In genomic region chr13:49635599-49636433, GRCh38 we compare ENCODE assay signal across 7 cellular contexts. TPM values are rescaled to one million over a fixed set of nuclear protein-coding genes. Genes with fewer than 3 reads are reported as not detected.
DNase-seq lines count a peak whose midpoint lies in the region; ATAC-seq and TF ChIP-seq lines count a peak whose summit lies in the region.

No MANE protein-coding gene starts in this region.

- no peaks in the 10 kb centered on the region for H3K36me3 Mint-ChIP-seq in natural killer cell

- H3K27me3 ChIP-seq in WERI-Rb-1 (ENCODE audit: insufficient read depth, low read depth, severe bottlenecking) = no peaks in the 10 kb centered on the region

- H3K4me3 ChIP-seq in cardiac fibroblast (replicated peaks in 1 of 2; ENCODE audit: low read depth in 2 of 2, low read length in 2 of 2) = peak overlapping the region in 1 of 2 donors; percentile 24
- no peak overlapping the region for H3K4me3 ChIP-seq in WERI-Rb-1 (ENCODE audit: low read depth, low read length)

- H3K4me3 Mint-ChIP-seq in natural killer cell = peak overlapping the region; percentile 86

- H3K4me1 Mint-ChIP-seq in natural killer cell = peaks cover 14 to 19% of the 10 kb centered on the region in 2 donors

- ATAC-seq in natural killer cell = peak; percentile 84 to 94 (median 90)

- intact Hi-C loops in natural killer cell (cut with micrococcal nuclease) = no loop called here

- H3K36me3 ChIP-seq in WERI-Rb-1 = no peaks in the 10 kb centered on the region

- H3K9me3 Mint-ChIP-seq in natural killer cell = no peaks in the 10 kb centered on the region

- no peak overlapping the region for H3K27ac ChIP-seq in WERI-Rb-1

- no peaks in the 10 kb centered on the region for H3K9me3 ChIP-seq in WERI-Rb-1 (ENCODE audit: severe bottlenecking)

- DNase-seq in GM20000 (ENCODE audit: low spot score) = peak; percentile 28
- DNase-seq in NAMALWA (ENCODE audit: low spot score) = peak; percentile 45
- peak; percentile 77 to 78 for DNase-seq in cardiac fibroblast (ENCODE audit: low read depth in 2 of 2)
- DNase-seq in natural killer cell = peak; percentile 25
- DNase-seq in WERI-Rb-1 = no peak
- no peak for DNase-seq in DMS114 treated with DMSO at 0.1 percent for 48 hours (lab: John Stamatoyannopoulos, UW; ENCODE audit: unreplicated experiment)
- DNase-seq in amniotic stem cell (lab: John Stamatoyannopoulos, UW) = no peak

- peak overlapping the region; percentile 32 to 85 for H3K27ac Mint-ChIP-seq in natural killer cell

- TF ChIP-seq CTCF in GM20000 (IDR thresholded peaks at IDR 0.05; ENCODE audit: extremely low read depth, missing control alignments) = no peak
- no peak for TF ChIP-seq CTCF in cardiac fibroblast (IDR thresholded peaks at IDR 0.05; ENCODE audit: low read depth, low read length)
- TF ChIP-seq CTCF in natural killer cell (IDR thresholded peaks at IDR 0.05) = no peak
- no peak for TF ChIP-seq CTCF in WERI-Rb-1 (IDR thresholded peaks at IDR 0.05; ENCODE audit: low read depth, low read length)

- no peaks in the 10 kb centered on the region for H3K27me3 Mint-ChIP-seq in natural killer cell (ENCODE audit: low read depth in 2 of 2)

RNA-seq across cellular contexts. Expression of gene ARL11, which starts 7.5 kb away (rescaled TPM):
- 1 to 10 TPM in 1 of 3 donors, under 1 TPM in 2; 0.48 to 1.5 (median 0.61) TPM for total RNA-seq in natural killer cell

RNA-seq across cellular contexts. Expression of gene RCBTB1, which starts 50.5 kb away (rescaled TPM):
- total RNA-seq in natural killer cell = 10 to 100 TPM; 19.7 to 28.5 (median 28.4) TPM

RNA-seq across cellular contexts. Expression of gene EBPL, which starts 55.5 kb away (rescaled TPM):
- total RNA-seq in natural killer cell = 10 to 100 TPM in 2 of 3 donors, 1 to 10 TPM in 1; 7.1 to 11.3 (median 10.7) TPM

Comparison
In these comparisons a context has a peak if more than half of its experiments do, and no peak if none do; other contexts are left out.
1. DNase-seq: peak in GM20000 (single experiment), NAMALWA (single experiment), cardiac fibroblast (2 of 2) and natural killer cell (single experiment); none in WERI-Rb-1 (single experiment), DMS114 treated with DMSO at 0.1 percent for 48 hours (single experiment) and amniotic stem cell (single experiment).